ENCODE assay signal across 20 cellular contexts in the genomic region with DNA sequence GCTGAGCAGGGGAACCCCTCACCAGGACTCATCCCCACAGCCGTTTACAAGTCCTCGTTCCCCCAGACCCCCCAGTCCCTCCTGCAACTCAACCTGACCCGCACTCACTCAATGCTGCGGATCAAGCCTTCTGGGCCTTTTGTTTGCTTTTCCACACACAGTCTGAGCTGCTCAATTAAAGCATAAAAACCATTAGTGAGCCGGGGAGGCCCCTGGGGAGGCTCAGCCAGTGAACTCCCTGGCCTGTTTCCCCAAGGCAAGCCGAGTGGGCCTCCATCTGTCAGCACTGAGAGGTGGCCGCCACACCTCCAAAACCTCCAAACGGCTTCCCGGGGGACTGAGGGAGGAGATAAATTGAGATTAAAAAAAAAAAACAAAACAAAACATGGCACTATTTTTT.
"Had no signal": no experiment of that assay in that cellular context is flagged by ENCODE, and none has a peak within 500 bp of the region (broad histone marks: within the 10 kb centered on the region; RNA-seq: fewer than 3 reads in every experiment).

No MANE protein-coding gene starts in this region.

- H3K79me2 ChIP-seq: hepatocyte had no signal

- H3K9me3 ChIP-seq: transverse colon, vagina had no signal

- H3K36me3 ChIP-seq: sigmoid colon, stomach, transverse colon, vagina had no signal

- H3K27ac ChIP-seq: hepatocyte, sigmoid colon, stomach, transverse colon, vagina, VCaP had no signal

- ATAC-seq: activated CD8-positive, alpha-beta T cell treated with anti-CD3 and anti-CD28 coated beads, Interleukin-2, amount 10 ng/mL, durations not matched to agents 7 days and 5 days; activated naive CD4-positive, alpha-beta T cell treated with anti-CD3 and anti-CD28 coated beads, Interleukin-2, amount 50 U/mL, for 72 hours; left ventricle myocardium superior; stimulated activated memory B cell treated with anti-CD40 and anti-IgM and Interleukin-4, amounts not matched to agents 10 μg/mL and 1 μg/mL and 100 μg/mL, for 72 hours had no signal

- H3K4me3 ChIP-seq: hepatocyte, sigmoid colon, smooth muscle cell, stomach, transverse colon, vagina had no signal

- DNase-seq: activated CD4-positive, alpha-beta T cell treated with anti-CD3 and anti-CD28 coated beads, Interleukin-2, amount 50 U/mL, for 1 hour; activated CD4-positive, CD25-positive, alpha-beta regulatory T cell treated with anti-CD3 and anti-CD28 coated beads, Interleukin-2, amount 50 U/mL, for 72 hours; activated CD8-positive, alpha-beta T cell treated with anti-CD3 and anti-CD28 coated beads, Interleukin-2, amount 10 ng/mL, durations not matched to agents 7 days and 5 days; aorta; dermis blood vessel endothelial cell; effector memory CD4-positive, alpha-beta T cell; foreskin melanocyte; immature natural killer cell; left ventricle myocardium superior; nephron progenitor cell; sigmoid colon; stimulated activated CD4-positive, alpha-beta T cell treated with anti-CD3 and anti-CD28 coated beads, Interleukin-15, amount 100 ng/mL, for 24 hours; stomach; transverse colon had no signal

- H3K4me2 ChIP-seq: hepatocyte, smooth muscle cell had no signal

- H3K27me3 ChIP-seq: vagina had no signal

- H2AFZ ChIP-seq: hepatocyte had no signal

- H3K4me1 ChIP-seq: sigmoid colon, stomach, transverse colon, vagina had no signal
